In the genomic region with DNA sequence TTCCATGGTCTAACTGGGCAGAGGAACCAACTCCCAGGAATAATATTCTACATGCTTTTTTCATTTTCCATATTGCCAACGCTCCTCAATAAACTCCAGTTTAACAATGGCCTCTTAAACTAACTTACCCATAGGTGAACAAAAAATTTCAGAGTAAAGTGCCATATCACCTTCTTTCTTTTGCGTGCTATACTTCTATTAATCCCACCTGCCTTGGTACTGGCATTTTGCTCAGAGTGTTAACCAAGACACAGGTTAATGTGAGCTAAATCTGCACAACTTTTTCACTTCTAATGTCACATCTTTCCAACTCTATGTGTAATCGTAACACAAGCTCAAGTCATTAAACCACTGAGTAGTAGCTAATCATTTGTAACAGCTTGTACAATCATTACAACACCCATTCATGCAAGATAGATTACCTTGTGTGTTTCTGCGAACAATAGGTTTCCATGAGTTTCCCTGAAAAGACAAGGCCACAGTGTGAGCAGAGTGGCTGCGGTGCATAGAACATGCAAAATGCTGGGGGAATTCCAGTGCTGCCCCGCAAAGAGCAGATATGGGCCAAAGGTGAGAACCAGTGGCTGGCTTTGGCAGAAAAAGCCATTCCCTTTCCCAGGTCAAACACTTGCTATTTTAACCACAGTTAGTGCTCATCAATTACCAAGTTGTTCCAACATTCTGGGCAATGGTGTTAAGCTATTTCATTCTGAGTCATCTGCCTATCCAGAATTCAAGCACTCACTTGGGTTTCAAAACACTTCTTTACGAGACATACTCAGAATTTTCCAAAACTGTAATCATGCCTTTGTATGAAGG, we compare ENCODE assay signal across 9 cellular contexts. TPM values are rescaled to one million over a fixed set of nuclear protein-coding genes. Genes with fewer than 3 reads are reported as not detected.
DNase-seq lines count a peak whose midpoint lies in the region; ATAC-seq lines count a peak whose summit lies in the region.
"Had no signal": no experiment of that assay in that cellular context is flagged by ENCODE, and none has a peak within 500 bp of the region (broad histone marks: within the 10 kb centered on the region; RNA-seq: fewer than 3 reads in every experiment).

No MANE protein-coding gene starts in this region.

- no peaks in the 10 kb centered on the region for H3K9me3 Mint-ChIP-seq in activated T-cell treated with anti-CD3 and anti-CD28 coated beads, Interleukin-2, amount 50 U/mL, for 72 hours

- peak; percentile 57 for ATAC-seq in HG03175 (IDR thresholded peaks at IDR 0.05; ENCODE audit: unreplicated experiment)
- ATAC-seq in activated T-cell treated with anti-CD3 and anti-CD28 coated beads, Interleukin-2, amount 50 U/mL, for 72 hours (replicated peaks in 1 of 2): peak; percentile 83 to 84
- ATAC-seq: A549 had no signal

- peaks cover 8 to 26% of the 10 kb centered on the region in 2 donors for H3K36me3 Mint-ChIP-seq in activated T-cell treated with anti-CD3 and anti-CD28 coated beads, Interleukin-2, amount 50 U/mL, for 72 hours (ENCODE audit: insufficient read depth in 2 of 2)

- peak overlapping the region; percentile 75 to 90 for H3K4me3 Mint-ChIP-seq in activated T-cell treated with anti-CD3 and anti-CD28 coated beads, Interleukin-2, amount 50 U/mL, for 72 hours

- peak; percentile 39 for DNase-seq in NK-92 treated with Interleukin-12 subunit alpha and Interleukin-12 subunit beta, amount 100 ng/mL, for 24 hours (lab: John Stamatoyannopoulos, UW)
- DNase-seq in NK-92 (lab: John Stamatoyannopoulos, UW; ENCODE audit: unreplicated experiment) (no peak), DMS153 treated with DMSO at 0.1 percent for 48 hours (lab: John Stamatoyannopoulos, UW; ENCODE audit: unreplicated experiment) (no peak), 8988T (no peak), HUDEP-2 (lab: John Stamatoyannopoulos, UW; ENCODE audit: unreplicated experiment in 76 of 76) (no peak)
- DNase-seq in activated T-cell treated with anti-CD3 and anti-CD28 coated beads, Interleukin-2, amount 50 U/mL, for 72 hours: peak; percentile 72 to 84
- peak; percentile 18 for DNase-seq in stimulated activated CD8-positive, alpha-beta memory T cell treated with anti-CD3 and anti-CD28 coated beads, Interleukin-12 subunit alpha, Interleukin-12 subunit beta, amount 100 ng/mL, for 4 hours (ENCODE audit: low read depth)

- H3K4me1 Mint-ChIP-seq in activated T-cell treated with anti-CD3 and anti-CD28 coated beads, Interleukin-2, amount 50 U/mL, for 72 hours (ENCODE audit: low read depth): peaks cover 76% of the 10 kb centered on the region

- H3K27me3 Mint-ChIP-seq in activated T-cell treated with anti-CD3 and anti-CD28 coated beads, Interleukin-2, amount 50 U/mL, for 72 hours (ENCODE audit: low read depth): no peaks in the 10 kb centered on the region

- H3K27ac Mint-ChIP-seq in activated T-cell treated with anti-CD3 and anti-CD28 coated beads, Interleukin-2, amount 50 U/mL, for 72 hours: peak overlapping the region; percentile 97

RNA-seq across cellular contexts. Expression of a gene that starts 42.8 kb away (rescaled TPM):
- 10 to 100 TPM in 1 of 2 donors, 1 to 10 TPM in 1; 7.3 to 10.6 TPM for total RNA-seq in activated T-cell treated with anti-CD3 and anti-CD28 coated beads, Interleukin-2, amount 50 U/mL, for 72 hours

Comparison
In these comparisons a context has a peak if more than half of its experiments do, and no peak if none do; other contexts are left out.
1. DNase-seq: peak in NK-92 treated with Interleukin-12 subunit alpha and Interleukin-12 subunit beta, amount 100 ng/mL, for 24 hours (single experiment), activated T-cell treated with anti-CD3 and anti-CD28 coated beads, Interleukin-2, amount 50 U/mL, for 72 hours (2 of 2) and stimulated activated CD8-positive, alpha-beta memory T cell treated with anti-CD3 and anti-CD28 coated beads, Interleukin-12 subunit alpha, Interleukin-12 subunit beta, amount 100 ng/mL, for 4 hours (single experiment); none in NK-92 (single experiment), DMS153 treated with DMSO at 0.1 percent for 48 hours (single experiment), 8988T (single experiment) and HUDEP-2 (0 of 76).